Comparison of ENCODE assay signal across 8 cellular contexts in the genomic region with DNA sequence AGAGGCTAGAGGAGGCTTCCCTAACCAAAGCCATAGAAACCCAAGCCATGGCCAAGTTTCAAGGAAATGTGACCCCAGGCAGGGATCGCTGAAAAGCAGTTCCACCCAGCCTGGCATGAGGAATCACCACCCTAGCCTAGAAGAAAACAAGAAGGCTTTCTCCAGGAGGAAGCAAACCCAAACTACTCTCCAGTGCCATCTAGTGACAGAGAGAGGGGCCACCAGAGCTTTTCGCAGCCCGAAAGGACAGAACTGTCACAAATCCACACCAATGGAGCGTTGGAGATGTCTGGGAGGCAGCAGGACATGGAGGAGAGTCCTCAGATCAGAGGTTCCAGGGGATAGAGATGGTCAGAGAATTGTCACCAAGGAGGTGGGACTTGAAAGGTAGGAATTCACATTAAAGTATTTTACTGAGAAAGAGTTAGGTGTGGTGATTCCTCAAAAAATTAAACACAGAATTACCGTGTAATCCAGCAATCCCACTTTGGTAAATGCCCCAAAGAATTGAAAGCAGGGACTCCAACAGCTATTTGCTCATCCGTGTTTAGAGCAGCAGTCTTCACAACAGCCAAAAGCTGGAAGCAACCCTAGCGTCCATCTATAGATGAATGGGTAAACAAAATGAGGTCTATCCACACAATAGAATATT.
DNase-seq lines count a peak whose midpoint lies in the region; ATAC-seq, FAIRE-seq and TF ChIP-seq lines count a peak whose summit lies in the region.

No MANE protein-coding gene starts in this region.

- H3K27ac ChIP-seq in mesenchymal stem cell (ENCODE audit: low read length, poor library complexity, severe bottlenecking), result no peak overlapping the region

- no peak overlapping the region for H3K9ac ChIP-seq in mesenchymal stem cell (ENCODE audit: low read length)

- H3K79me1 ChIP-seq in mesenchymal stem cell (replicated peaks; ENCODE audit: low read length, poor library complexity, severe bottlenecking), result no peaks in the 10 kb centered on the region

- no peak overlapping the region for H3K27ac Mint-ChIP-seq in activated CD4-positive, alpha-beta T cell treated with anti-CD3 and anti-CD28 coated beads, Interleukin-2, amount 10 ng/mL, durations not matched to agents 24 days and 14 days
- no peak overlapping the region for H3K27ac Mint-ChIP-seq in effector memory CD8-positive, alpha-beta T cell
- no peak overlapping the region for H3K27ac Mint-ChIP-seq in stimulated activated naive CD8-positive, alpha-beta T cell treated with anti-CD3 and anti-CD28 coated beads, Interleukin-15, amount 100 ng/mL, for 72 hours

- no peaks in the 10 kb centered on the region for H3K36me3 ChIP-seq in mesenchymal stem cell (ENCODE audit: control insufficient read depth in 1 of 2, insufficient read depth in 2 of 2, low read depth in 1 of 2, low read length in 2 of 2)

- H3K23ac ChIP-seq in mesenchymal stem cell (ENCODE audit: low read length in 2 of 2), result no peak overlapping the region

- H3K36me3 Mint-ChIP-seq in activated CD4-positive, alpha-beta T cell treated with anti-CD3 and anti-CD28 coated beads, Interleukin-2, amount 10 ng/mL, durations not matched to agents 24 days and 14 days (ENCODE audit: low read depth), result no peaks in the 10 kb centered on the region
- H3K36me3 Mint-ChIP-seq in effector memory CD8-positive, alpha-beta T cell (ENCODE audit: insufficient read depth), result no peaks in the 10 kb centered on the region

- H3K9me3 Mint-ChIP-seq in activated CD4-positive, alpha-beta T cell treated with anti-CD3 and anti-CD28 coated beads, Interleukin-2, amount 10 ng/mL, durations not matched to agents 24 days and 14 days, result no peaks in the 10 kb centered on the region
- H3K9me3 Mint-ChIP-seq in effector memory CD8-positive, alpha-beta T cell, result no peaks in the 10 kb centered on the region
- H3K9me3 Mint-ChIP-seq in stimulated activated naive CD8-positive, alpha-beta T cell treated with anti-CD3 and anti-CD28 coated beads, Interleukin-15, amount 100 ng/mL, for 72 hours, result no peaks in the 10 kb centered on the region

- no peak overlapping the region for H3K18ac ChIP-seq in mesenchymal stem cell (ENCODE audit: low read depth in 1 of 2, low read length in 2 of 2)

- no peak for TF ChIP-seq POLR2A in GM12892 (IDR thresholded peaks at IDR 0.05; ENCODE audit: low read depth, low read length)

- no peak overlapping the region for H2BK12ac ChIP-seq in mesenchymal stem cell (ENCODE audit: low read length in 2 of 2)

- no peak overlapping the region for H3K4me2 ChIP-seq in mesenchymal stem cell (ENCODE audit: low read length, poor library complexity, severe bottlenecking)

- H3K4me3 Mint-ChIP-seq in activated CD4-positive, alpha-beta T cell treated with anti-CD3 and anti-CD28 coated beads, Interleukin-2, amount 10 ng/mL, durations not matched to agents 24 days and 14 days, result no peak overlapping the region
- no peak overlapping the region for H3K4me3 Mint-ChIP-seq in effector memory CD8-positive, alpha-beta T cell
- H3K4me3 Mint-ChIP-seq in stimulated activated naive CD8-positive, alpha-beta T cell treated with anti-CD3 and anti-CD28 coated beads, Interleukin-15, amount 100 ng/mL, for 72 hours, result no peak overlapping the region

- H2BK15ac ChIP-seq in mesenchymal stem cell (ENCODE audit: low read depth, poor library complexity, severe bottlenecking), result no peak overlapping the region

- H3K4me3 ChIP-seq in AG04449 (ENCODE audit: low read depth, low read length) (no peak overlapping the region), mesenchymal stem cell (ENCODE audit: insufficient read depth in 1 of 2, low read depth in 1 of 2, low read length in 2 of 2) (no peak overlapping the region)

- intact Hi-C loops in activated CD4-positive, alpha-beta T cell treated with anti-CD3 and anti-CD28 coated beads, Interleukin-2, amount 10 ng/mL, durations not matched to agents 24 days and 14 days (cut with micrococcal nuclease), result loop anchor here (1.0 kb wide), 2 partner anchors 121 to 276 kb away; no protein-coding TSS in a partner anchor

- peaks cover 15 to 65% of the 10 kb centered on the region in 2 experiments for H3K27me3 ChIP-seq in mesenchymal stem cell (ENCODE audit: control insufficient read depth in 1 of 2, insufficient read depth in 1 of 2, low read length in 2 of 2)

- WGBS in mesenchymal stem cell, result 28% methylated on average over 6 of the region's 7 CpGs

- no peak overlapping the region for H2BK120ac ChIP-seq in mesenchymal stem cell (ENCODE audit: low read depth, low read length)

- no peaks in the 10 kb centered on the region for H3K4me1 Mint-ChIP-seq in activated CD4-positive, alpha-beta T cell treated with anti-CD3 and anti-CD28 coated beads, Interleukin-2, amount 10 ng/mL, durations not matched to agents 24 days and 14 days
- peaks cover 1 to 5% of the 10 kb centered on the region in 2 donors for H3K4me1 Mint-ChIP-seq in effector memory CD8-positive, alpha-beta T cell (ENCODE audit: low read depth in 2 of 2)
- no peaks in the 10 kb centered on the region for H3K4me1 Mint-ChIP-seq in stimulated activated naive CD8-positive, alpha-beta T cell treated with anti-CD3 and anti-CD28 coated beads, Interleukin-15, amount 100 ng/mL, for 72 hours

- CTCF ChIA-PET in AG04449 (lab: Yijun Ruan, JAX), result interaction anchor here (0.7 to 4.4 kb wide), 34 partner anchors 8 to 399 kb away, joined by 3 to 43 read pairs (median 4); no protein-coding TSS in a partner anchor

- H2BK5ac ChIP-seq in mesenchymal stem cell (ENCODE audit: low read depth, low read length, poor library complexity, severe bottlenecking), result no peak overlapping the region

- no peak overlapping the region for H4K91ac ChIP-seq in mesenchymal stem cell (ENCODE audit: low read length)

- peak; percentile 84 for TF ChIP-seq CTCF in AG04449 (IDR thresholded peaks at IDR 0.05; ENCODE audit: insufficient read depth, low read length, missing control alignments)

- no peaks in the 10 kb centered on the region for H3K4me1 ChIP-seq in mesenchymal stem cell (ENCODE audit: control insufficient read depth, insufficient read depth, low read depth, low read length)

- H2AFZ ChIP-seq in mesenchymal stem cell (ENCODE audit: low read depth, low read length), result no peak overlapping the region

- H2AK5ac ChIP-seq in mesenchymal stem cell (ENCODE audit: low read length, severe bottlenecking), result no peak overlapping the region

- H3K9me3 ChIP-seq in mesenchymal stem cell (ENCODE audit: control insufficient read depth, low read length), result no peaks in the 10 kb centered on the region

- peak; percentile 89 for FAIRE-seq in GM12892 (lab: Jason Lieb, UNC)

- POLR2A ChIA-PET in AG04449 (lab: Yijun Ruan, JAX), result no interaction called here

- peak; percentile 33 for ATAC-seq in effector memory CD8-positive, alpha-beta T cell (replicated peaks)
- peak; percentile 39 for ATAC-seq in stimulated activated naive CD8-positive, alpha-beta T cell treated with anti-CD3 and anti-CD28 coated beads, Interleukin-15, amount 100 ng/mL, for 72 hours
- no peak for ATAC-seq in GM19395 (IDR thresholded peaks at IDR 0.05; ENCODE audit: unreplicated experiment)

- H4K8ac ChIP-seq in mesenchymal stem cell (ENCODE audit: low read length), result no peak overlapping the region

- H3K27me3 Mint-ChIP-seq in activated CD4-positive, alpha-beta T cell treated with anti-CD3 and anti-CD28 coated beads, Interleukin-2, amount 10 ng/mL, durations not matched to agents 24 days and 14 days, result peaks cover 13% of the 10 kb centered on the region
- H3K27me3 Mint-ChIP-seq in effector memory CD8-positive, alpha-beta T cell, result peaks cover 35 to 81% of the 10 kb centered on the region in 2 donors
- H3K27me3 Mint-ChIP-seq in stimulated activated naive CD8-positive, alpha-beta T cell treated with anti-CD3 and anti-CD28 coated beads, Interleukin-15, amount 100 ng/mL, for 72 hours, result peaks cover 51% of the 10 kb centered on the region

- H3K14ac ChIP-seq in mesenchymal stem cell (ENCODE audit: low read length in 2 of 2), result no peak overlapping the region

- DNase-seq in AG04449 (ENCODE audit: low read depth, low spot score) (no peak), GM12892 (ENCODE audit: insufficient read length) (peak; percentile 55), NCI-H2227 treated with DMSO at 0.1 percent for 48 hours (lab: John Stamatoyannopoulos, UW) (peak; percentile 25), mesenchymal stem cell (peak; percentile 69)
- peak; percentile 85 for DNase-seq in activated CD4-positive, alpha-beta T cell treated with anti-CD3 and anti-CD28 coated beads, Interleukin-2, amount 10 ng/mL, durations not matched to agents 24 days and 14 days
- DNase-seq in effector memory CD8-positive, alpha-beta T cell, result peak; percentile 8 to 37 (median 21)
- DNase-seq in stimulated activated naive CD8-positive, alpha-beta T cell treated with anti-CD3 and anti-CD28 coated beads, Interleukin-15, amount 100 ng/mL, for 72 hours, result peak; percentile 43 to 52

- no peak overlapping the region for H3K4ac ChIP-seq in mesenchymal stem cell (ENCODE audit: low read depth in 1 of 2, low read length in 2 of 2)
